In genomic region chr10:124593431-124593985, GRCh38 we compare ENCODE assay signal across 1 cellular context.
TF ChIP-seq lines count a peak whose summit lies in the region.

No MANE protein-coding gene starts in this region.

TF ChIP-seq in IMR-90, 13 proteins besides CTCF, POLR2A, EP300 and RAD21 (continued from another document):
- no peak for TF ChIP-seq RFX5 (IDR thresholded peaks at IDR 0.05; ENCODE audit: low read depth, low read length)
